ENCODE assay signal across 24 cellular contexts in the genomic region with DNA sequence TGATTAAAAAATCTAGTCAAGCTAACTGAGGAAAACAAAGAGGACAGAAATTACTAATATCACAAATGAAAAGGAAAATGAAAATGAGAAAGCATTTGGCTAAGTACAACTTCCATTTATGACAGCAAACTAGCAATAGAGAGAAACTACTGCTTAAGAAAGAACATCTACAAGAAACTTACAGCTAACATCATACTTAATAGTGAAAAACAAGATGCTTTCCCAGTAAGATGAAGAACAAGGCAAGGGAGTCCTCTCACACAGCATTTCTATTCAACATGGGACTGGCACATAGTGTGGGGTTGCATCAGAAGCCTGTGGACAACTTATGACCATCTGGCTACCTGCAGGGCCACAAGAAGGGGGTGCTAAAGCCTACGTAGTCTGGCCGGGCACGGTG.
"Had no signal": no experiment of that assay in that cellular context is flagged by ENCODE, and none has a peak within 500 bp of the region (broad histone marks: within the 10 kb centered on the region; RNA-seq: fewer than 3 reads in every experiment).

No MANE protein-coding gene starts in this region.

- ATAC-seq: activated T-cell treated with anti-CD3 and anti-CD28 coated beads, Interleukin-2, amount 50 U/mL, for 4 hours; Panc1; Right ventricle myocardium inferior had no signal

- DNase-seq: activated CD4-positive, alpha-beta T cell treated with anti-CD3 and anti-CD28 coated beads, Interleukin-2, amount 10 ng/mL, durations not matched to agents 24 days and 14 days; activated CD4-positive, alpha-beta T cell treated with anti-CD3 and anti-CD28 coated beads, Interleukin-2, amount 50 U/mL, for 48 hours; activated gamma-delta T cell treated with Interleukin-2 at 50 U/mL for 16 hours; activated naive CD4-positive, alpha-beta T cell treated with anti-CD3 and anti-CD28 coated beads, Interleukin-2, amount 50 U/mL, for 16 hours; activated T-cell treated with anti-CD3 and anti-CD28 coated beads, Interleukin-2, amount 50 U/mL, for 4 hours; adrenal gland; anterior cingulate cortex; cerebellar nuclear complex; KG1; NCI-H1092; NCI-H1417; NCI-H1930; NCI-H2171; NCI-H2227 treated with DMSO at 0.1 percent for 48 hours; NCI-H446 treated with DMSO at 0.1 percent for 48 hours; NCI-H524 treated with DMSO at 0.1 percent for 48 hours; NCI-H748 treated with DMSO at 0.1 percent for 48 hours; OCI-M1; RPMI8226; T-helper 1 cell had no signal

- H3K27ac Mint-ChIP-seq: activated CD4-positive, alpha-beta T cell treated with anti-CD3 and anti-CD28 coated beads, Interleukin-2, amount 10 ng/mL, durations not matched to agents 24 days and 14 days; activated T-helper 2 cell treated with anti-CD3 and anti-CD28 coated beads, Interferon-gamma antibody, Interleukin-2, Interleukin-4, amounts not matched to agents 10 μg/mL and 5 μg/mL and 100 μg/mL, durations not matched to agents 14 hours and 24 hours and 36 hours; IgD-negative memory B cell had no signal

- H3K27me3 Mint-ChIP-seq: activated CD4-positive, alpha-beta T cell treated with anti-CD3 and anti-CD28 coated beads, Interleukin-2, amount 10 ng/mL, durations not matched to agents 24 days and 14 days; IgD-negative memory B cell had no signal

- H3K4me3 Mint-ChIP-seq: activated CD4-positive, alpha-beta T cell treated with anti-CD3 and anti-CD28 coated beads, Interleukin-2, amount 10 ng/mL, durations not matched to agents 24 days and 14 days; activated T-cell treated with anti-CD3 and anti-CD28 coated beads, Interleukin-2, amount 50 U/mL, for 4 hours; IgD-negative memory B cell had no signal

- H3K4me1 Mint-ChIP-seq: activated CD4-positive, alpha-beta T cell treated with anti-CD3 and anti-CD28 coated beads, Interleukin-2, amount 10 ng/mL, durations not matched to agents 24 days and 14 days had no signal
